ENCODE assay signal across 8 cellular contexts in genomic region chr3:188197388-188197847, GRCh38. TPM values are rescaled to one million over a fixed set of nuclear protein-coding genes. Genes with fewer than 3 reads are reported as not detected.
DNase-seq lines count a peak whose midpoint lies in the region; ATAC-seq and TF ChIP-seq lines count a peak whose summit lies in the region.

No MANE protein-coding gene starts in this region.

- ATAC-seq in activated CD4-positive, alpha-beta T cell treated with anti-CD3 and anti-CD28 coated beads for 36 hours = peak; percentile 17
- no peak for ATAC-seq in HG02884 (IDR thresholded peaks at IDR 0.05; ENCODE audit: unreplicated experiment)

- peaks cover 4% of the 10 kb centered on the region for H3F3A ChIP-seq in neural progenitor cell (ENCODE audit: low read depth)

- no peaks in the 10 kb centered on the region for H3K27me3 Mint-ChIP-seq in activated CD4-positive, alpha-beta T cell treated with anti-CD3 and anti-CD28 coated beads for 36 hours
- no peaks in the 10 kb centered on the region for H3K27me3 Mint-ChIP-seq in activated CD4-positive, alpha-beta T cell treated with anti-CD3 and anti-CD28 coated beads, Interleukin-2, amount 10 ng/mL, durations not matched to agents 7 days and 5 days
- H3K27me3 Mint-ChIP-seq in neural progenitor cell (ENCODE audit: insufficient read depth, low read depth) = peaks cover 3% of the 10 kb centered on the region

- DNase-seq in activated CD4-positive, alpha-beta T cell treated with anti-CD3 and anti-CD28 coated beads for 36 hours = no peak
- no peak for DNase-seq in activated CD4-positive, alpha-beta T cell treated with anti-CD3 and anti-CD28 coated beads, Interleukin-2, amount 10 ng/mL, durations not matched to agents 7 days and 5 days
- DNase-seq in M059J (ENCODE audit: low read depth) (peak; percentile 96), cardiac muscle cell (ENCODE audit: low read depth in 1 of 2, low spot score in 1 of 2) (peak in 1 of 2 donors; percentile 64), testis (no peak), neural progenitor cell (ENCODE audit: low spot score) (no peak)

- H3K9me3 ChIP-seq in cardiac muscle cell (ENCODE audit: low read depth) = no peaks in the 10 kb centered on the region
- no peaks in the 10 kb centered on the region for H3K9me3 ChIP-seq in stomach smooth muscle (ENCODE audit: control insufficient read depth in 2 of 2, low read length in 2 of 2)
- no peaks in the 10 kb centered on the region for H3K9me3 ChIP-seq in testis
- H3K9me3 ChIP-seq in neural progenitor cell (ENCODE audit: low read depth) = no peaks in the 10 kb centered on the region

- H3K27me3 ChIP-seq in cardiac muscle cell = no peaks in the 10 kb centered on the region
- no peaks in the 10 kb centered on the region for H3K27me3 ChIP-seq in stomach smooth muscle (ENCODE audit: control insufficient read depth in 1 of 2, insufficient read depth in 2 of 2, low read length in 2 of 2)
- no peaks in the 10 kb centered on the region for H3K27me3 ChIP-seq in testis
- no peaks in the 10 kb centered on the region for H3K27me3 ChIP-seq in neural progenitor cell

- 83% methylated on average over 8 of the region's 8 CpGs for WGBS in testis, 2 donors

- peak overlapping the region; percentile 19 to 29 for H3K9ac ChIP-seq in stomach smooth muscle (ENCODE audit: low read length in 2 of 2)
- no peak overlapping the region for H3K9ac ChIP-seq in neural progenitor cell

- H3K79me2 ChIP-seq in neural progenitor cell (ENCODE audit: low read depth) = peaks cover 41% of the 10 kb centered on the region

- POLR2A ChIA-PET in activated CD4-positive, alpha-beta T cell treated with anti-CD3 and anti-CD28 coated beads for 36 hours (lab: Charles Lee) = interaction anchor here (1.1 kb wide), 1 partner anchor 457 kb away, joined by 3 read pairs; no protein-coding TSS in a partner anchor
- POLR2A ChIA-PET in activated CD4-positive, alpha-beta T cell treated with anti-CD3 and anti-CD28 coated beads, Interleukin-2, amount 10 ng/mL, durations not matched to agents 7 days and 5 days (lab: Charles Lee) = no interaction called here

- no peak overlapping the region for H3K4me2 ChIP-seq in neural progenitor cell

- TF ChIP-seq CTCF in cardiac muscle cell (IDR thresholded peaks at IDR 0.05; ENCODE audit: low read depth, low read length) = no peak
- TF ChIP-seq CTCF in testis (IDR thresholded peaks at IDR 0.05) = no peak
- no peak for TF ChIP-seq CTCF in neural progenitor cell (IDR thresholded peaks at IDR 0.05)

- H3K36me3 Mint-ChIP-seq in activated CD4-positive, alpha-beta T cell treated with anti-CD3 and anti-CD28 coated beads for 36 hours (ENCODE audit: low read depth) = peaks cover 7% of the 10 kb centered on the region
- H3K36me3 Mint-ChIP-seq in activated CD4-positive, alpha-beta T cell treated with anti-CD3 and anti-CD28 coated beads, Interleukin-2, amount 10 ng/mL, durations not matched to agents 7 days and 5 days (ENCODE audit: low read depth) = peaks cover 39% of the 10 kb centered on the region
- H3K36me3 Mint-ChIP-seq in neural progenitor cell = peaks cover 19% of the 10 kb centered on the region

- TF ChIP-seq POLR2A in testis (IDR thresholded peaks at IDR 0.05) = no peak

- H3K27ac ChIP-seq in cardiac muscle cell = peak overlapping the region; percentile 56
- H3K27ac ChIP-seq in stomach smooth muscle (ENCODE audit: low read length) = peak overlapping the region; percentile 89
- no peak overlapping the region for H3K27ac ChIP-seq in testis
- H3K27ac ChIP-seq in neural progenitor cell = no peak overlapping the region

- no peaks in the 10 kb centered on the region for H3K36me3 ChIP-seq in cardiac muscle cell
- H3K36me3 ChIP-seq in stomach smooth muscle (ENCODE audit: control insufficient read depth in 2 of 2, insufficient read depth in 2 of 2, low read length in 2 of 2) = peaks cover 4 to 5% of the 10 kb centered on the region in 2 donors
- no peaks in the 10 kb centered on the region for H3K36me3 ChIP-seq in testis (ENCODE audit: low read depth, missing control alignments)
- H3K36me3 ChIP-seq in neural progenitor cell = no peaks in the 10 kb centered on the region

- H3K4me1 Mint-ChIP-seq in activated CD4-positive, alpha-beta T cell treated with anti-CD3 and anti-CD28 coated beads for 36 hours = peaks cover 12% of the 10 kb centered on the region
- H3K4me1 Mint-ChIP-seq in activated CD4-positive, alpha-beta T cell treated with anti-CD3 and anti-CD28 coated beads, Interleukin-2, amount 10 ng/mL, durations not matched to agents 7 days and 5 days = peaks cover 17% of the 10 kb centered on the region
- peaks cover 22% of the 10 kb centered on the region for H3K4me1 Mint-ChIP-seq in neural progenitor cell

- no peak overlapping the region for H3K27ac Mint-ChIP-seq in activated CD4-positive, alpha-beta T cell treated with anti-CD3 and anti-CD28 coated beads for 36 hours
- no peak overlapping the region for H3K27ac Mint-ChIP-seq in activated CD4-positive, alpha-beta T cell treated with anti-CD3 and anti-CD28 coated beads, Interleukin-2, amount 10 ng/mL, durations not matched to agents 7 days and 5 days
- H3K27ac Mint-ChIP-seq in neural progenitor cell = no peak overlapping the region

- no peak overlapping the region for H3K4me3 Mint-ChIP-seq in activated CD4-positive, alpha-beta T cell treated with anti-CD3 and anti-CD28 coated beads for 36 hours
- H3K4me3 Mint-ChIP-seq in activated CD4-positive, alpha-beta T cell treated with anti-CD3 and anti-CD28 coated beads, Interleukin-2, amount 10 ng/mL, durations not matched to agents 7 days and 5 days = no peak overlapping the region
- no peak overlapping the region for H3K4me3 Mint-ChIP-seq in neural progenitor cell

- H3K4me1 ChIP-seq in cardiac muscle cell (ENCODE audit: low read depth) (peaks cover 24% of the 10 kb centered on the region), stomach smooth muscle (ENCODE audit: control insufficient read depth, insufficient read depth, low read length) (peaks cover 54% of the 10 kb centered on the region), testis (no peaks in the 10 kb centered on the region), neural progenitor cell (peaks cover 9% of the 10 kb centered on the region)

- intact Hi-C loops in activated CD4-positive, alpha-beta T cell treated with anti-CD3 and anti-CD28 coated beads for 36 hours (cut with DNase I, micrococcal nuclease) = no loop called here
- intact Hi-C loops in testis (cut with DNase I; ENCODE audit: low total_unique reads) = no loop called here

- CTCF ChIA-PET in activated CD4-positive, alpha-beta T cell treated with anti-CD3 and anti-CD28 coated beads for 36 hours (lab: Charles Lee) = interaction anchor here (1.2 to 1.4 kb wide), 3 partner anchors 9 to 120 kb away, joined by 3 to 5 read pairs (median 4); no protein-coding TSS in a partner anchor
- CTCF ChIA-PET in activated CD4-positive, alpha-beta T cell treated with anti-CD3 and anti-CD28 coated beads, Interleukin-2, amount 10 ng/mL, durations not matched to agents 7 days and 5 days (lab: Charles Lee) = interaction anchor here (1.0 to 1.4 kb wide), 2 partner anchors 8 to 13 kb away, joined by 3 read pairs; no protein-coding TSS in a partner anchor

- H3K4me3 ChIP-seq in cardiac muscle cell (no peak overlapping the region), stomach smooth muscle (ENCODE audit: low read length in 2 of 2) (peak overlapping the region; percentile 9 to 24), testis (no peak overlapping the region), neural progenitor cell (no peak overlapping the region)

- H3K9me3 Mint-ChIP-seq in activated CD4-positive, alpha-beta T cell treated with anti-CD3 and anti-CD28 coated beads for 36 hours (ENCODE audit: low read depth) = no peaks in the 10 kb centered on the region
- no peaks in the 10 kb centered on the region for H3K9me3 Mint-ChIP-seq in activated CD4-positive, alpha-beta T cell treated with anti-CD3 and anti-CD28 coated beads, Interleukin-2, amount 10 ng/mL, durations not matched to agents 7 days and 5 days
- no peaks in the 10 kb centered on the region for H3K9me3 Mint-ChIP-seq in neural progenitor cell

- peaks cover 28% of the 10 kb centered on the region for H4K20me1 ChIP-seq in neural progenitor cell (ENCODE audit: low read depth)

- H2AFZ ChIP-seq in neural progenitor cell (replicated peaks) = no peak overlapping the region

RNA-seq across cellular contexts. Expression of gene LPP, which starts 43.5 kb away (rescaled TPM):
- 10 to 100 TPM; 34.7 to 40.6 TPM for total RNA-seq in activated CD4-positive, alpha-beta T cell treated with anti-CD3 and anti-CD28 coated beads for 36 hours
- 10 to 100 TPM; 63.6 to 70.3 TPM for total RNA-seq in activated CD4-positive, alpha-beta T cell treated with anti-CD3 and anti-CD28 coated beads, Interleukin-2, amount 10 ng/mL, durations not matched to agents 7 days and 5 days
- 23.2 and 32.6 TPM in 2 replicates for total RNA-seq in M059J (2014; rRNA removed; shearing (Covaris generic))
- 31.6 and 45.2 TPM in 2 replicates for total RNA-seq in cardiac muscle cell
- 21.4 and 37.7 TPM in 2 replicates for polyA plus RNA-seq in cardiac muscle cell
- total RNA-seq in testis = 100 to 1,000 TPM in 1 of 2 donors, 10 to 100 TPM in 1; 89.9 to 132 TPM
- 135 TPM for polyA plus RNA-seq in testis (ENCODE audit: insufficient read depth, low read depth, low replicate concordance)
- 18.9 and 27.4 TPM in 2 replicates for total RNA-seq in neural progenitor cell (ENCODE audit: low replicate concordance)

Comparison
In these comparisons a context has a peak if more than half of its experiments do, and no peak if none do; other contexts are left out.
1. H3K27ac ChIP-seq: peak in cardiac muscle cell (single experiment) and stomach smooth muscle (single experiment); none in testis (0 of 2) and neural progenitor cell (single experiment).
2. H3K4me3 ChIP-seq: peak in stomach smooth muscle (2 of 2); none in cardiac muscle cell (single experiment), testis (0 of 2) and neural progenitor cell (single experiment).